1 cellular context compared by ENCODE assay signal in the genomic region with DNA sequence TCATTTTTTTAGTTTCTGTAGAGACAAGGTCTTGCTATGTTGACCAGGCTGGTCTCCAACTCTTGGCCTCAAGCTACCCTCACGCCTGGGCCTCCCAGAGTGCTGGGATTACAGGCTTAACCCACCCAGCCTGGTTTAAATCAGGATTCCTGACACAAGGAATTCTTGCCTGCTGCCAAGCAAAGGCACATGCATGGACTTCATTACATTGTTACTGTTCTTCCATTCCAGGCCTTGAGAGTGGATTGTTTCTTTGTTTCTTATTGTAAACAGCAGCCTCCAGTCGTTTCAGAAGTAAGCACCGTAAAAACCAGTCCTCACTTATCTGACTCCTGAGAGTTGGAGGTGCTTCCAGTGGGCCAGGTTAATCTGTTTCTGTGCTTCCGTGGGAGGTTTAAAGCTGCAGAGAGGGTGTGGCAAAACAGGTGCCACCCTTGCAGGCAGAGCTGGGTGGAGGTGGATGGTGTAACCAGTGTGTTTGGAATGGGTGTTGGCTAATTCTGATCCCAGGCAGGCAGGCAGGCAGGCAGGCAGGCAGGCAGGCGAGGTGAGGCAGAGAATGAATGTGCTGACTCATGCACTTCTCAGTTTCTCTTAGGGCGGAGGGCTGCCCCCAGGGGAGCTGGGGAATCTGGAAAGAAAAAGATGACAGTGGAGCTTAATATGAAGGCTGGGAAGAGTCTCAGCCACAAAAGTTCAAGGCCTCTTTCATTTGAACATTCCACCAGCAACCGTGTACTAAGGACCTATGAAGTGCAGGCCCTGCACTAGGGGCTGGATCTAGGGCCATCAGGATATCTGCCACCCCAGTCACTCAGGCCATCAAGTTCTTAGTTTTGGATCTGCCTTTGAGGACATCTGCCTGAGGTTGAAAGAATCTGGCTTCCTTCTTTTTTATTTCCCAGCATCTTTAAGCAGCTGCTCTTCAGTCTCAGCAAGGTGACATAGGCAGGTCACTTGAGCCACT.
TF ChIP-seq lines count a peak whose summit lies in the region.

No MANE protein-coding gene starts in this region.

TF ChIP-seq in K562, 482 proteins besides CTCF, POLR2A, EP300 and RAD21 (continued from another document and continues in another):
- TF ChIP-seq, protein P1, sequence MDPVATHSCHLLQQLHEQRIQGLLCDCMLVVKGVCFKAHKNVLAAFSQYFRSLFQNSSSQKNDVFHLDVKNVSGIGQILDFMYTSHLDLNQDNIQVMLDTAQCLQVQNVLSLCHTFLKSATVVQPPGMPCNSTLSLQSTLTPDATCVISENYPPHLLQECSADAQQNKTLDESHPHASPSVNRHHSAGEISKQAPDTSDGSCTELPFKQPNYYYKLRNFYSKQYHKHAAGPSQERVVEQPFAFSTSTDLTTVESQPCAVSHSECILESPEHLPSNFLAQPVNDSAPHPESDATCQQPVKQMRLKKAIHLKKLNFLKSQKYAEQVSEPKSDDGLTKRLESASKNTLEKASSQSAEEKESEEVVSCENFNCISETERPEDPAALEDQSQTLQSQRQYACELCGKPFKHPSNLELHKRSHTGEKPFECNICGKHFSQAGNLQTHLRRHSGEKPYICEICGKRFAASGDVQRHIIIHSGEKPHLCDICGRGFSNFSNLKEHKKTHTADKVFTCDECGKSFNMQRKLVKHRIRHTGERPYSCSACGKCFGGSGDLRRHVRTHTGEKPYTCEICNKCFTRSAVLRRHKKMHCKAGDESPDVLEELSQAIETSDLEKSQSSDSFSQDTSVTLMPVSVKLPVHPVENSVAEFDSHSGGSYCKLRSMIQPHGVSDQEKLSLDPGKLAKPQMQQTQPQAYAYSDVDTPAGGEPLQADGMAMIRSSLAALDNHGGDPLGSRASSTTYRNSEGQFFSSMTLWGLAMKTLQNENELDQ (CRISPR knock-in tag; IDR thresholded peaks at IDR 0.05; ENCODE audit: borderline replicate concordance) = no peak
- TF ChIP-seq, protein P2, sequence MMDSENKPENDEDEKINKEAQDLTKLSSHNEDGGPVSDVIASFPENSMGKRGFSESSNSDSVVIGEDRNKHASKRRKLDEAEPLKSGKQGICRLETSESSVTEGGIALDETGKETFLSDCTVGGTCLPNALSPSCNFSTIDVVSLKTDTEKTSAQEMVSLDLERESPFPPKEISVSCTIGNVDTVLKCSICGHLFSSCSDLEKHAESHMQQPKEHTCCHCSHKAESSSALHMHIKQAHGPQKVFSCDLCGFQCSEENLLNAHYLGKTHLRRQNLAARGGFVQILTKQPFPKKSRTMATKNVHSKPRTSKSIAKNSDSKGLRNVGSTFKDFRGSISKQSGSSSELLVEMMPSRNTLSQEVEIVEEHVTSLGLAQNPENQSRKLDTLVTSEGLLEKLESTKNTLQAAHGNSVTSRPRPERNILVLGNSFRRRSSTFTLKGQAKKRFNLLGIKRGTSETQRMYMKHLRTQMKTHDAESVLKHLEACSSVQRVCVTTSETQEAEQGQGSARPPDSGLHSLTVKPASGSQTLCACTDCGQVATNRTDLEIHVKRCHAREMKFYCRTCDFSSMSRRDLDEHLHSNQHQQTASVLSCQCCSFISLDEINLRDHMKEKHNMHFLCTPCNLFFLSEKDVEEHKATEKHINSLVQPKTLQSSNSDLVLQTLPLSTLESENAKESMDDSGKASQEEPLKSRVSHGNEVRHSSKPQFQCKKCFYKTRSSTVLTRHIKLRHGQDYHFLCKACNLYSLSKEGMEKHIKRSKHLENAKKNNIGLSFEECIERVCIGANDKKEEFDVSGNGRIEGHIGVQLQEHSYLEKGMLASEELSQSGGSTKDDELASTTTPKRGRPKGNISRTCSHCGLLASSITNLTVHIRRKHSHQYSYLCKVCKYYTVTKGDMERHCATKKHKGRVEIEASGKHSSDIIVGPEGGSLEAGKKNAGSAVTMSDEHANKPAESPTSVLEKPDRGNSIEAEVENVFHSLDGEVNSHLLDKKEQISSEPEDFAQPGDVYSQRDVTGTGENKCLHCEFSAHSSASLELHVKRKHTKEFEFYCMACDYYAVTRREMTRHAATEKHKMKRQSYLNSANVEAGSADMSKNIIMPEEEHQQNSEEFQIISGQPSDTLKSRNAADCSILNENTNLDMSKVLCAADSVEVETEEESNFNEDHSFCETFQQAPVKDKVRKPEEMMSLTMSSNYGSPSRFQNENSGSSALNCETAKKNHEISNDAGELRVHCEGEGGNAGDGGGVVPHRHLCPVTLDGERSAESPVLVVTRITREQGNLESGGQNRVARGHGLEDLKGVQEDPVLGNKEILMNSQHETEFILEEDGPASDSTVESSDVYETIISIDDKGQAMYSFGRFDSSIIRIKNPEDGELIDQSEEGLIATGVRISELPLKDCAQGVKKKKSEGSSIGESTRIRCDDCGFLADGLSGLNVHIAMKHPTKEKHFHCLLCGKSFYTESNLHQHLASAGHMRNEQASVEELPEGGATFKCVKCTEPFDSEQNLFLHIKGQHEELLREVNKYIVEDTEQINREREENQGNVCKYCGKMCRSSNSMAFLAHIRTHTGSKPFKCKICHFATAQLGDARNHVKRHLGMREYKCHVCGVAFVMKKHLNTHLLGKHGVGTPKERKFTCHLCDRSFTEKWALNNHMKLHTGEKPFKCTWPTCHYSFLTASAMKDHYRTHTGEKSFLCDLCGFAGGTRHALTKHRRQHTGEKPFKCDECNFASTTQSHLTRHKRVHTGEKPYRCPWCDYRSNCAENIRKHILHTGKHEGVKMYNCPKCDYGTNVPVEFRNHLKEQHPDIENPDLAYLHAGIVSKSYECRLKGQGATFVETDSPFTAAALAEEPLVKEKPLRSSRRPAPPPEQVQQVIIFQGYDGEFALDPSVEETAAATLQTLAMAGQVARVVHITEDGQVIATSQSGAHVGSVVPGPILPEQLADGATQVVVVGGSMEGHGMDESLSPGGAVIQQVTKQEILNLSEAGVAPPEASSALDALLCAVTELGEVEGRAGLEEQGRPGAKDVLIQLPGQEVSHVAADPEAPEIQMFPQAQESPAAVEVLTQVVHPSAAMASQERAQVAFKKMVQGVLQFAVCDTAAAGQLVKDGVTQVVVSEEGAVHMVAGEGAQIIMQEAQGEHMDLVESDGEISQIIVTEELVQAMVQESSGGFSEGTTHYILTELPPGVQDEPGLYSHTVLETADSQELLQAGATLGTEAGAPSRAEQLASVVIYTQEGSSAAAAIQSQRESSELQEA (IDR thresholded peaks at IDR 0.05; ENCODE audit: low read depth) = no peak
- no peak for TF ChIP-seq ZNF121 (CRISPR knock-in tag; conservative IDR thresholded peaks at IDR 0.05)
- TF ChIP-seq RFX5 (IDR thresholded peaks at IDR 0.05; ENCODE audit: low read depth, low read length) = no peak
- no peak for TF ChIP-seq TEAD2 (tag; IDR thresholded peaks at IDR 0.05)
- TF ChIP-seq, protein P3, sequence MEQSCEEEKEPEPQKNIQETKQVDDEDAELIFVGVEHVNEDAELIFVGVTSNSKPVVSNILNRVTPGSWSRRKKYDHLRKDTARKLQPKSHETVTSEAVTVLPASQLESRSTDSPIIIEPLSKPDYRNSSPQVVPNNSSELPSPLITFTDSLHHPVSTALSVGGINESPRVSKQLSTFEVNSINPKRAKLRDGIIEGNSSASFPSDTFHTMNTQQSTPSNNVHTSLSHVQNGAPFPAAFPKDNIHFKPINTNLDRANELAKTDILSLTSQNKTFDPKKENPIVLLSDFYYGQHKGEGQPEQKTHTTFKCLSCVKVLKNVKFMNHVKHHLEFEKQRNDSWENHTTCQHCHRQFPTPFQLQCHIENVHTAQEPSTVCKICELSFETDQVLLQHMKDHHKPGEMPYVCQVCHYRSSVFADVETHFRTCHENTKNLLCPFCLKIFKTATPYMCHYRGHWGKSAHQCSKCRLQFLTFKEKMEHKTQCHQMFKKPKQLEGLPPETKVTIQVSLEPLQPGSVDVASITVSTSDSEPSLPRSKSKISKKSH (CRISPR knock-in tag; IDR thresholded peaks at IDR 0.05) = no peak
- no peak for TF ChIP-seq ELF2 (CRISPR knock-in tag; IDR thresholded peaks at IDR 0.05)
- TF ChIP-seq SNIP1 (IDR thresholded peaks at IDR 0.05; ENCODE audit: low read depth) = no peak
- no peak for TF ChIP-seq JUNB (CRISPR knock-in tag; conservative IDR thresholded peaks at IDR 0.05)
- no peak for TF ChIP-seq GATAD2B (IDR thresholded peaks at IDR 0.05; ENCODE audit: borderline replicate concordance)
- TF ChIP-seq, protein P4, sequence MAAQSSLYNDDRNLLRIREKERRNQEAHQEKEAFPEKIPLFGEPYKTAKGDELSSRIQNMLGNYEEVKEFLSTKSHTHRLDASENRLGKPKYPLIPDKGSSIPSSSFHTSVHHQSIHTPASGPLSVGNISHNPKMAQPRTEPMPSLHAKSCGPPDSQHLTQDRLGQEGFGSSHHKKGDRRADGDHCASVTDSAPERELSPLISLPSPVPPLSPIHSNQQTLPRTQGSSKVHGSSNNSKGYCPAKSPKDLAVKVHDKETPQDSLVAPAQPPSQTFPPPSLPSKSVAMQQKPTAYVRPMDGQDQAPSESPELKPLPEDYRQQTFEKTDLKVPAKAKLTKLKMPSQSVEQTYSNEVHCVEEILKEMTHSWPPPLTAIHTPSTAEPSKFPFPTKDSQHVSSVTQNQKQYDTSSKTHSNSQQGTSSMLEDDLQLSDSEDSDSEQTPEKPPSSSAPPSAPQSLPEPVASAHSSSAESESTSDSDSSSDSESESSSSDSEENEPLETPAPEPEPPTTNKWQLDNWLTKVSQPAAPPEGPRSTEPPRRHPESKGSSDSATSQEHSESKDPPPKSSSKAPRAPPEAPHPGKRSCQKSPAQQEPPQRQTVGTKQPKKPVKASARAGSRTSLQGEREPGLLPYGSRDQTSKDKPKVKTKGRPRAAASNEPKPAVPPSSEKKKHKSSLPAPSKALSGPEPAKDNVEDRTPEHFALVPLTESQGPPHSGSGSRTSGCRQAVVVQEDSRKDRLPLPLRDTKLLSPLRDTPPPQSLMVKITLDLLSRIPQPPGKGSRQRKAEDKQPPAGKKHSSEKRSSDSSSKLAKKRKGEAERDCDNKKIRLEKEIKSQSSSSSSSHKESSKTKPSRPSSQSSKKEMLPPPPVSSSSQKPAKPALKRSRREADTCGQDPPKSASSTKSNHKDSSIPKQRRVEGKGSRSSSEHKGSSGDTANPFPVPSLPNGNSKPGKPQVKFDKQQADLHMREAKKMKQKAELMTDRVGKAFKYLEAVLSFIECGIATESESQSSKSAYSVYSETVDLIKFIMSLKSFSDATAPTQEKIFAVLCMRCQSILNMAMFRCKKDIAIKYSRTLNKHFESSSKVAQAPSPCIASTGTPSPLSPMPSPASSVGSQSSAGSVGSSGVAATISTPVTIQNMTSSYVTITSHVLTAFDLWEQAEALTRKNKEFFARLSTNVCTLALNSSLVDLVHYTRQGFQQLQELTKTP (IDR thresholded peaks at IDR 0.05; ENCODE audit: low read depth in 1 of 2, partially characterized antibody in 2 of 2) = no peak
- no peak for TF ChIP-seq MTA2 (IDR thresholded peaks at IDR 0.05; ENCODE audit: low read depth)
- TF ChIP-seq NRF1 (conservative IDR thresholded peaks at IDR 0.05 in 1 of 2, IDR thresholded peaks at IDR 0.05 in 1 of 2) = no peak
- TF ChIP-seq, protein P5, sequence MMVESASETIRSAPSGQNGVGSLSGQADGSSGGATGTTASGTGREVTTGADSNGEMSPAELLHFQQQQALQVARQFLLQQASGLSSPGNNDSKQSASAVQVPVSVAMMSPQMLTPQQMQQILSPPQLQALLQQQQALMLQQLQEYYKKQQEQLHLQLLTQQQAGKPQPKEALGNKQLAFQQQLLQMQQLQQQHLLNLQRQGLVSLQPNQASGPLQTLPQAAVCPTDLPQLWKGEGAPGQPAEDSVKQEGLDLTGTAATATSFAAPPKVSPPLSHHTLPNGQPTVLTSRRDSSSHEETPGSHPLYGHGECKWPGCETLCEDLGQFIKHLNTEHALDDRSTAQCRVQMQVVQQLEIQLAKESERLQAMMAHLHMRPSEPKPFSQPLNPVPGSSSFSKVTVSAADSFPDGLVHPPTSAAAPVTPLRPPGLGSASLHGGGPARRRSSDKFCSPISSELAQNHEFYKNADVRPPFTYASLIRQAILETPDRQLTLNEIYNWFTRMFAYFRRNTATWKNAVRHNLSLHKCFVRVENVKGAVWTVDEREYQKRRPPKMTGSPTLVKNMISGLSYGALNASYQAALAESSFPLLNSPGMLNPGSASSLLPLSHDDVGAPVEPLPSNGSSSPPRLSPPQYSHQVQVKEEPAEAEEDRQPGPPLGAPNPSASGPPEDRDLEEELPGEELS (CRISPR knock-in tag; IDR thresholded peaks at IDR 0.05; ENCODE audit: borderline replicate concordance) = no peak
- no peak for TF ChIP-seq ZSCAN32 (CRISPR knock-in tag; IDR thresholded peaks at IDR 0.05)
- no peak for TF ChIP-seq ZNF644 (tag; IDR thresholded peaks at IDR 0.05; ENCODE audit: low read depth)
- TF ChIP-seq CC2D1A (IDR thresholded peaks at IDR 0.05) = no peak
- peak; percentile 99 for TF ChIP-seq MAFG (tag; conservative IDR thresholded peaks at IDR 0.05)
- TF ChIP-seq MAFK (IDR thresholded peaks at IDR 0.05; ENCODE audit: low read length) = peak; percentile 98
- TF ChIP-seq ILF3 (IDR thresholded peaks at IDR 0.05; ENCODE audit: borderline replicate concordance) = 0 out of 2 replicates have a peak, but pooled peaks have one; percentile 18
- no peak for TF ChIP-seq HNRNPL (IDR thresholded peaks at IDR 0.05; ENCODE audit: low read depth, low read length)
- peak; percentile 15; the same call in 1 of the 2 replicates for TF ChIP-seq GATAD2A (IDR thresholded peaks at IDR 0.05)
- no peak for TF ChIP-seq POLR2H (tag; IDR thresholded peaks at IDR 0.05; ENCODE audit: low read depth)
- TF ChIP-seq, protein P6, sequence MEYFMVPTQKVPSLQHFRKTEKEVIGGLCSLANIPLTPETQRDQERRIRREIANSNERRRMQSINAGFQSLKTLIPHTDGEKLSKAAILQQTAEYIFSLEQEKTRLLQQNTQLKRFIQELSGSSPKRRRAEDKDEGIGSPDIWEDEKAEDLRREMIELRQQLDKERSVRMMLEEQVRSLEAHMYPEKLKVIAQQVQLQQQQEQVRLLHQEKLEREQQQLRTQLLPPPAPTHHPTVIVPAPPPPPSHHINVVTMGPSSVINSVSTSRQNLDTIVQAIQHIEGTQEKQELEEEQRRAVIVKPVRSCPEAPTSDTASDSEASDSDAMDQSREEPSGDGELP (CRISPR knock-in tag; IDR thresholded peaks at IDR 0.05; ENCODE audit: borderline replicate concordance) = 0 out of 2 replicates have a peak, but pooled peaks have one; percentile 13
- TF ChIP-seq CBFB (CRISPR knock-in tag; IDR thresholded peaks at IDR 0.05) = no peak
- TF ChIP-seq ZNF76 (CRISPR knock-in tag; IDR thresholded peaks at IDR 0.05; ENCODE audit: borderline replicate concordance) = no peak
- TF ChIP-seq, protein P7, sequence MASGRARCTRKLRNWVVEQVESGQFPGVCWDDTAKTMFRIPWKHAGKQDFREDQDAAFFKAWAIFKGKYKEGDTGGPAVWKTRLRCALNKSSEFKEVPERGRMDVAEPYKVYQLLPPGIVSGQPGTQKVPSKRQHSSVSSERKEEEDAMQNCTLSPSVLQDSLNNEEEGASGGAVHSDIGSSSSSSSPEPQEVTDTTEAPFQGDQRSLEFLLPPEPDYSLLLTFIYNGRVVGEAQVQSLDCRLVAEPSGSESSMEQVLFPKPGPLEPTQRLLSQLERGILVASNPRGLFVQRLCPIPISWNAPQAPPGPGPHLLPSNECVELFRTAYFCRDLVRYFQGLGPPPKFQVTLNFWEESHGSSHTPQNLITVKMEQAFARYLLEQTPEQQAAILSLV (tag; IDR thresholded peaks at IDR 0.05) = no peak
- no peak for TF ChIP-seq NCOA6 (IDR thresholded peaks at IDR 0.05)
- no peak for TF ChIP-seq SNRNP70 (optimal IDR thresholded peaks at IDR 0.05; ENCODE audit: low read depth, low read length)
- no peak for TF ChIP-seq PRMT5 (CRISPR knock-in tag; IDR thresholded peaks at IDR 0.05)
- no peak for TF ChIP-seq CEBPG (CRISPR knock-in tag; IDR thresholded peaks at IDR 0.05)
- TF ChIP-seq CEBPG (tag; conservative IDR thresholded peaks at IDR 0.05 in 1 of 2, IDR thresholded peaks at IDR 0.05 in 1 of 2) = 0 out of 4 replicates have a peak, but pooled peaks of 1 of the 2 experiments have one; percentile 34
- TF ChIP-seq TRIM24 (IDR thresholded peaks at IDR 0.05) = peak in 1 of 2 experiments; percentile 68; a peak in 2 of 4 replicates
- no peak for TF ChIP-seq BCOR (IDR thresholded peaks at IDR 0.05)
- TF ChIP-seq ZNF347 (CRISPR knock-in tag; IDR thresholded peaks at IDR 0.05; ENCODE audit: low read depth) = no peak
- no peak for TF ChIP-seq RAD51 (IDR thresholded peaks at IDR 0.05; ENCODE audit: borderline replicate concordance, low read depth)
- TF ChIP-seq FOXA1 (IDR thresholded peaks at IDR 0.05; ENCODE audit: borderline replicate concordance) = no peak
- no peak for TF ChIP-seq RFX1 (IDR thresholded peaks at IDR 0.05)
